Comparison of ENCODE assay signal across 27 cellular contexts in the genomic region with DNA sequence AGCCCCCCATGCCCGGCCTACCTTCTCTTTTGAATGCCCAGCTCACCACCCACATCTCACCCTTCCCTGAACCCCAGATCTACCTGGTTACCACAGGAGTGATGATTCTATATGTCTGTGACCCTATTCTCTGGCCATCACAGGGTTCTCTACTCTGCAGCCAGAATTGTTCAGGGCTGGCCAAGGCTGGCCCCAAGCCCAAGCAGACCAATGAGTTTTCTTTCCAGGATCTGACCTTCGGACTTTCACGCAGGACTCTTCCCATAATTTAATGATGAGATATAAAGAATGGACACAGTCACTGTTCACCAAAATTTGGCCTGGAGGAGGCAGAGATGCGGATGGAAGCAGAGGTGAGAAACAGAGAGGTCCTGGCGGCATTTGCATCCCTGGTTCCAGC.
DNase-seq lines count a peak whose midpoint lies in the region; ATAC-seq and TF ChIP-seq lines count a peak whose summit lies in the region.
"Had no signal": no experiment of that assay in that cellular context is flagged by ENCODE, and none has a peak within 500 bp of the region (broad histone marks: within the 10 kb centered on the region; RNA-seq: fewer than 3 reads in every experiment).

No MANE protein-coding gene starts in this region.

- intact Hi-C loops in activated naive CD4-positive, alpha-beta T cell treated with anti-CD3 and anti-CD28 coated beads for 36 hours (cut with micrococcal nuclease): no loop called here
- intact Hi-C loops in sigmoid colon (cut with DNase I): no loop called here

- no peak for TF ChIP-seq CTCF in sigmoid colon (IDR thresholded peaks at IDR 0.05)

- DNase-seq in activated naive CD4-positive, alpha-beta T cell treated with anti-CD3 and anti-CD28 coated beads for 36 hours: no peak
- DNase-seq in activated naive CD4-positive, alpha-beta T cell (lab: John Stamatoyannopoulos, UW): no peak
- DNase-seq in activated naive CD8-positive, alpha-beta T cell treated with anti-CD3 and anti-CD28 coated beads, Interleukin-2, amount 10 ng/mL, durations not matched to agents 7 days and 5 days: no peak
- no peak for DNase-seq in naive thymus-derived CD8-positive, alpha-beta T cell
- no peak for DNase-seq in NCI-H1092 (lab: John Stamatoyannopoulos, UW)
- no peak for DNase-seq in sigmoid colon
- DNase-seq: activated CD4-positive, alpha-beta T cell treated with anti-CD3 and anti-CD28 coated beads, Interleukin-2, amount 50 U/mL, for 48 hours; activated naive CD4-positive, alpha-beta T cell treated with anti-CD3 and anti-CD28 coated beads, Interleukin-2, amount 10 ng/mL, durations not matched to agents 7 days and 5 days; anterior cingulate cortex; colonic mucosa; DMS79; effector memory CD4-positive, alpha-beta T cell; GDM1; H9; head of caudate nucleus; NCI-H2029; NCI-H526; right lobe of liver; Right ventricle myocardium superior; stimulated activated CD4-positive, alpha-beta T cell treated with anti-CD3 and anti-CD28 coated beads, Interleukin-4, amount 100 ng/mL, for 4 hours; stimulated activated naive CD4-positive, alpha-beta T cell; T1000; thyroid gland; WERI-Rb-1 had no signal

- POLR2A ChIA-PET in activated naive CD8-positive, alpha-beta T cell treated with anti-CD3 and anti-CD28 coated beads, Interleukin-2, amount 10 ng/mL, durations not matched to agents 7 days and 5 days (lab: Charles Lee): interaction anchor here (1.0 kb wide), 1 partner anchor 12 kb away, joined by 3 read pairs; no protein-coding TSS in a partner anchor
- POLR2A ChIA-PET in naive thymus-derived CD8-positive, alpha-beta T cell (lab: Charles Lee): interaction anchor here (0.5 to 1.6 kb wide), 6 partner anchors 10 to 72 kb away, joined by 3 to 4 read pairs (median 3); no protein-coding TSS in a partner anchor

- H3K36me3 Mint-ChIP-seq in activated naive CD4-positive, alpha-beta T cell treated with anti-CD3 and anti-CD28 coated beads for 36 hours (ENCODE audit: low read depth): peaks cover 17% of the 10 kb centered on the region
- H3K36me3 Mint-ChIP-seq in activated naive CD8-positive, alpha-beta T cell treated with anti-CD3 and anti-CD28 coated beads, Interleukin-2, amount 10 ng/mL, durations not matched to agents 7 days and 5 days: peaks cover 41% of the 10 kb centered on the region
- H3K36me3 Mint-ChIP-seq in naive thymus-derived CD8-positive, alpha-beta T cell: peaks cover 0 to 8% (median 7%) of the 10 kb centered on the region in 3 donors

- H3K9me3 ChIP-seq in sigmoid colon: no peaks in the 10 kb centered on the region
- H3K9me3 ChIP-seq: colonic mucosa, right lobe of liver, thyroid gland had no signal

- H3K4me3 ChIP-seq in sigmoid colon: no peak overlapping the region
- H3K4me3 ChIP-seq: colonic mucosa, K562, lung, right lobe of liver, thyroid gland had no signal

- H3K27me3 Mint-ChIP-seq in activated naive CD4-positive, alpha-beta T cell treated with anti-CD3 and anti-CD28 coated beads for 36 hours (ENCODE audit: low read depth): no peaks in the 10 kb centered on the region
- H3K27me3 Mint-ChIP-seq in activated naive CD8-positive, alpha-beta T cell treated with anti-CD3 and anti-CD28 coated beads, Interleukin-2, amount 10 ng/mL, durations not matched to agents 7 days and 5 days: no peaks in the 10 kb centered on the region
- H3K27me3 Mint-ChIP-seq in naive thymus-derived CD8-positive, alpha-beta T cell: no peaks in the 10 kb centered on the region
- H3K27me3 Mint-ChIP-seq: activated naive CD4-positive, alpha-beta T cell treated with anti-CD3 and anti-CD28 coated beads, Interleukin-2, amount 10 ng/mL, durations not matched to agents 7 days and 5 days had no signal

- CTCF ChIA-PET in activated naive CD4-positive, alpha-beta T cell treated with anti-CD3 and anti-CD28 coated beads for 36 hours (lab: Charles Lee): interaction anchor here (1.0 kb wide), 1 partner anchor 11 kb away, joined by 4 read pairs; no protein-coding TSS in a partner anchor

- no peak overlapping the region for H3K27ac ChIP-seq in sigmoid colon
- H3K27ac ChIP-seq: colonic mucosa, right lobe of liver, thyroid gland, WERI-Rb-1 had no signal

- no peak for TF ChIP-seq POLR2A in sigmoid colon (IDR thresholded peaks at IDR 0.05)

- no peak for ATAC-seq in activated naive CD8-positive, alpha-beta T cell treated with anti-CD3 and anti-CD28 coated beads, Interleukin-2, amount 10 ng/mL, durations not matched to agents 7 days and 5 days (ENCODE audit: low read depth)
- ATAC-seq in naive thymus-derived CD8-positive, alpha-beta T cell: no peak
- no peak for ATAC-seq in GM21423 (IDR thresholded peaks at IDR 0.05; ENCODE audit: unreplicated experiment)
- ATAC-seq: K562 had no signal

- H3K4me1 Mint-ChIP-seq in activated naive CD4-positive, alpha-beta T cell treated with anti-CD3 and anti-CD28 coated beads for 36 hours (ENCODE audit: low read depth): peaks cover 65% of the 10 kb centered on the region
- peaks cover 57% of the 10 kb centered on the region for H3K4me1 Mint-ChIP-seq in activated naive CD8-positive, alpha-beta T cell treated with anti-CD3 and anti-CD28 coated beads, Interleukin-2, amount 10 ng/mL, durations not matched to agents 7 days and 5 days
- H3K4me1 Mint-ChIP-seq in naive thymus-derived CD8-positive, alpha-beta T cell: peaks cover 50 to 93% (median 85%) of the 10 kb centered on the region in 4 donors

- TF ChIP-seq EP300 in sigmoid colon (IDR thresholded peaks at IDR 0.05): no peak

- H3K27ac Mint-ChIP-seq in activated naive CD4-positive, alpha-beta T cell treated with anti-CD3 and anti-CD28 coated beads for 36 hours: peak overlapping the region; percentile 48
- H3K27ac Mint-ChIP-seq in activated naive CD8-positive, alpha-beta T cell treated with anti-CD3 and anti-CD28 coated beads, Interleukin-2, amount 10 ng/mL, durations not matched to agents 7 days and 5 days: peak overlapping the region; percentile 27
- peak overlapping the region; percentile 50 to 91 (median 76) for H3K27ac Mint-ChIP-seq in naive thymus-derived CD8-positive, alpha-beta T cell
- H3K27ac Mint-ChIP-seq: activated naive CD4-positive, alpha-beta T cell treated with anti-CD3 and anti-CD28 coated beads, Interleukin-2, amount 10 ng/mL, durations not matched to agents 7 days and 5 days; H9 had no signal

- H3K9me3 Mint-ChIP-seq in activated naive CD4-positive, alpha-beta T cell treated with anti-CD3 and anti-CD28 coated beads for 36 hours: peaks cover 2% of the 10 kb centered on the region
- no peaks in the 10 kb centered on the region for H3K9me3 Mint-ChIP-seq in activated naive CD8-positive, alpha-beta T cell treated with anti-CD3 and anti-CD28 coated beads, Interleukin-2, amount 10 ng/mL, durations not matched to agents 7 days and 5 days
- peaks cover 0 to 2% (median 0%) of the 10 kb centered on the region in 9 donors for H3K9me3 Mint-ChIP-seq in naive thymus-derived CD8-positive, alpha-beta T cell
- H3K9me3 Mint-ChIP-seq: activated naive CD4-positive, alpha-beta T cell treated with anti-CD3 and anti-CD28 coated beads, Interleukin-2, amount 10 ng/mL, durations not matched to agents 7 days and 5 days; H9 had no signal

- H3K4me1 ChIP-seq in sigmoid colon: no peaks in the 10 kb centered on the region
- H3K4me1 ChIP-seq: colonic mucosa, thyroid gland had no signal

- H3K36me3 ChIP-seq in sigmoid colon: no peaks in the 10 kb centered on the region
- H3K36me3 ChIP-seq: colonic mucosa, right lobe of liver, thyroid gland, WERI-Rb-1 had no signal

- H3K27me3 ChIP-seq in sigmoid colon: no peaks in the 10 kb centered on the region
- H3K27me3 ChIP-seq: colonic mucosa, right lobe of liver, thyroid gland had no signal

- H3K4me3 Mint-ChIP-seq in activated naive CD4-positive, alpha-beta T cell treated with anti-CD3 and anti-CD28 coated beads for 36 hours: no peak overlapping the region
- no peak overlapping the region for H3K4me3 Mint-ChIP-seq in activated naive CD8-positive, alpha-beta T cell treated with anti-CD3 and anti-CD28 coated beads, Interleukin-2, amount 10 ng/mL, durations not matched to agents 7 days and 5 days
- peak overlapping the region in 7 of 10 donors; percentile 15 to 64 (median 33) for H3K4me3 Mint-ChIP-seq in naive thymus-derived CD8-positive, alpha-beta T cell
- H3K4me3 Mint-ChIP-seq: activated naive CD4-positive, alpha-beta T cell treated with anti-CD3 and anti-CD28 coated beads, Interleukin-2, amount 10 ng/mL, durations not matched to agents 7 days and 5 days; H9 had no signal

- 81 to 92% methylated on average over 5 of the region's 5 CpGs for WGBS in sigmoid colon, 2 donors

Comparison
In these comparisons a context has a peak if more than half of its experiments do, and no peak if none do; other contexts are left out.
1. H3K4me3 Mint-ChIP-seq: peak in naive thymus-derived CD8-positive, alpha-beta T cell (7 of 10); none in activated naive CD4-positive, alpha-beta T cell treated with anti-CD3 and anti-CD28 coated beads for 36 hours (single experiment) and activated naive CD8-positive, alpha-beta T cell treated with anti-CD3 and anti-CD28 coated beads, Interleukin-2, amount 10 ng/mL, durations not matched to agents 7 days and 5 days (single experiment).
2. Peak in every context shown above with its lines, with median percentiles within 50 percentile points of each other: H3K27ac Mint-ChIP-seq.